In the genomic region with DNA sequence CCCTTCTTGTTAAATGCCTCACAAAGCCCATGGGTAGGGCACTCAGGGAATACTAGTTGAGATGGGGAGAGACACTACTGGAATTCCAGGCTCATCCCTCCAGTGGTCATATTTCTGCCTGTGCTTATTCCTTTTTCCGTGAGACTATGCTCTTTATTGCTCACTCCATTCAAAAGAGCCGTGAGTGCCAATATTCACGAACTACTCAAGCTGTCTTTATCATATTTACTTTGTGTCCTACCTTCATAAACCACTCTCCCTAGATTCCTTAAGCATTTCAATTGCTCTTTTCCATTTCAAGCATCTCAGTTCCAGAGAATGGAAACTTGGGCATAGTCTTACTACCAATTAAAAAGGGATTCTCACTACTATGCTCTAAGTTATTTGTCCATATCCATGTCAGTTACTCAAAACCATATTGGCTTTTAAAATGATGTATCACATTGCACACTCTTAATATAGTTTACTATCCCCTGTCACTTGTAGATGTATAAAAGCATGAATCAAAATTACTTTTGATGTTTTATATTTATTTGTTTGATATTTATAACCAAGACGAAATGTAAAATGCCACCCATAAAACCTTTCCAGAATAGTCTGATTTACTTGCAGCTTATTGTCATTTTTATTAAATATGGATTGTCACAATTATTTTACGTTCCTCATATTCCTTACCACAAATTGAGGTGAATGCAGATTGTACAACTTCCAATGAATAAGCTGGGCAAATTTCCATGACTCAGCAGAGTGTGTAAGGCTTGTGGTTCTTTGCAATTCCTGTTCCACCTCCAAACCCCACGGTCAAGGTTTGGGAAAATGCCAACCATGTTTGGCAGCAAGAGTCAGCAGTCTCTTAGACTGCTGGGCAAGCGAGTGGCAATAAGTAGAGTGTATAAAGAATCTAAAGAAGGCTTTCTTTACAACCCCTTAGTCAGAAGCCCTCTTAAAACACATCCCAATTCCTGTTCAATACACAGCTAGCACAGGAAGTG, we compare ENCODE assay signal across 10 cellular contexts. TPM values are rescaled to one million over a fixed set of nuclear protein-coding genes. Genes with fewer than 3 reads are reported as not detected.
DNase-seq lines count a peak whose midpoint lies in the region; ATAC-seq and TF ChIP-seq lines count a peak whose summit lies in the region.
"Had no signal": no experiment of that assay in that cellular context is flagged by ENCODE, and none has a peak within 500 bp of the region (broad histone marks: within the 10 kb centered on the region; RNA-seq: fewer than 3 reads in every experiment).

No MANE protein-coding gene starts in this region.

- TF ChIP-seq CTCF in choroid plexus epithelial cell (conservative IDR thresholded peaks at IDR 0.05; ENCODE audit: low read depth, low read length) (no peak), spleen (IDR thresholded peaks at IDR 0.05 in 8 of 11, conservative IDR thresholded peaks at IDR 0.05 in 3 of 11) (no peak)

- intact Hi-C loops in spleen (cut with DNase I; ENCODE audit: low total_unique reads) = no loop called here

- no peaks in the 10 kb centered on the region for H3K27me3 ChIP-seq in spleen (replicated peaks in 1 of 7)

- 54 to 78% (median 63%) methylated on average over 7 of the region's 7 CpGs for WGBS in spleen, 5 donors

- H3K4me1 ChIP-seq in spleen = no peaks in the 10 kb centered on the region

- no peak overlapping the region for H3K4me3 ChIP-seq in choroid plexus epithelial cell (ENCODE audit: low read depth, low read length)
- H3K4me3 ChIP-seq in spleen = no peak overlapping the region

- ATAC-seq in GM18861 (IDR thresholded peaks at IDR 0.05; ENCODE audit: unreplicated experiment) (no peak), GM19328 (IDR thresholded peaks at IDR 0.05; ENCODE audit: unreplicated experiment) (no peak), GM18519 (IDR thresholded peaks at IDR 0.05; ENCODE audit: low FRiP score, unreplicated experiment) (no peak)

- DNase-seq in DMS79 treated with DMSO at 0.1 percent for 48 hours (lab: John Stamatoyannopoulos, UW) = peak; percentile 59
- DNase-seq in NCI-H446 (lab: John Stamatoyannopoulos, UW) = peak; percentile 17 to 73
- peak; percentile 84 for DNase-seq in choroid plexus epithelial cell (ENCODE audit: low read depth)
- DNase-seq in mucosa of gallbladder (ENCODE audit: low spot score) = peak; percentile 45
- DNase-seq in spleen = no peak
- DNase-seq: endodermal cell, NCI-H2171 had no signal

- peaks cover 0 to 15% (median 0%) of the 10 kb centered on the region in 8 donors for H3K9me3 ChIP-seq in spleen

- no peaks in the 10 kb centered on the region for H3K36me3 ChIP-seq in spleen

- no peak overlapping the region for H3K27ac ChIP-seq in spleen

- TF ChIP-seq POLR2A in spleen (IDR thresholded peaks at IDR 0.05) = no peak

RNA-seq across cellular contexts. Expression of a gene that starts 24.4 kb away (rescaled TPM):
- total RNA-seq in mucosa of gallbladder (18.2 TPM), spleen (10 to 100 TPM; 16.1 to 30.0 (median 24.0) TPM)
- 1 to 10 TPM; 5.2 to 7.1 (median 5.7) TPM for polyA plus RNA-seq in spleen
